In genomic region chr9:133238851-133239532, GRCh38 we compare ENCODE assay signal across 8 cellular contexts. TPM values are rescaled to one million over a fixed set of nuclear protein-coding genes. Genes with fewer than 3 reads are reported as not detected.
DNase-seq lines count a peak whose midpoint lies in the region; ATAC-seq, FAIRE-seq and TF ChIP-seq lines count a peak whose summit lies in the region.

No MANE protein-coding gene starts in this region.

- H3K9me3 ChIP-seq in astrocyte (ENCODE audit: insufficient read depth, low read depth, low read length) (no peaks in the 10 kb centered on the region), hepatocyte (ENCODE audit: low read depth) (no peaks in the 10 kb centered on the region)

- no peak for FAIRE-seq in astrocyte (lab: Jason Lieb, UNC)

- peak overlapping the region; percentile 61 for H3K4me3 Mint-ChIP-seq in T-helper 1 cell treated with Interleukin-12 subunit alpha and Interleukin-12 subunit beta and Interleukin-4 antibody, amounts not matched to agents 30 μg/mL and 1 μg/mL, for 36 hours
- peak overlapping the region; percentile 76 for H3K4me3 Mint-ChIP-seq in astrocyte (ENCODE audit: unreplicated experiment)

- peaks cover 19% of the 10 kb centered on the region for H3K27me3 Mint-ChIP-seq in T-helper 1 cell treated with Interleukin-12 subunit alpha and Interleukin-12 subunit beta and Interleukin-4 antibody, amounts not matched to agents 30 μg/mL and 1 μg/mL, for 36 hours (ENCODE audit: low read depth)
- peaks cover 17% of the 10 kb centered on the region for H3K27me3 Mint-ChIP-seq in astrocyte (ENCODE audit: low read depth, unreplicated experiment)

- H3K9ac ChIP-seq in astrocyte (ENCODE audit: low read length), result no peak overlapping the region

- H4K20me1 ChIP-seq in astrocyte (ENCODE audit: insufficient read depth, low read length) (no peaks in the 10 kb centered on the region), hepatocyte (ENCODE audit: insufficient read depth, poor library complexity, severe bottlenecking) (no peaks in the 10 kb centered on the region)

- H3K9me3 Mint-ChIP-seq in T-helper 1 cell treated with Interleukin-12 subunit alpha and Interleukin-12 subunit beta and Interleukin-4 antibody, amounts not matched to agents 30 μg/mL and 1 μg/mL, for 36 hours, result no peaks in the 10 kb centered on the region
- H3K9me3 Mint-ChIP-seq in astrocyte (ENCODE audit: unreplicated experiment), result no peaks in the 10 kb centered on the region

- H3K36me3 Mint-ChIP-seq in T-helper 1 cell treated with Interleukin-12 subunit alpha and Interleukin-12 subunit beta and Interleukin-4 antibody, amounts not matched to agents 30 μg/mL and 1 μg/mL, for 36 hours (ENCODE audit: low read depth), result no peaks in the 10 kb centered on the region
- no peaks in the 10 kb centered on the region for H3K36me3 Mint-ChIP-seq in astrocyte (ENCODE audit: low read depth, unreplicated experiment)

- H3K27ac Mint-ChIP-seq in T-helper 1 cell treated with Interleukin-12 subunit alpha and Interleukin-12 subunit beta and Interleukin-4 antibody, amounts not matched to agents 30 μg/mL and 1 μg/mL, for 36 hours, result no peak overlapping the region
- H3K27ac Mint-ChIP-seq in astrocyte (ENCODE audit: unreplicated experiment), result no peak overlapping the region

- H3K36me3 ChIP-seq in astrocyte (ENCODE audit: insufficient read depth, low read length) (no peaks in the 10 kb centered on the region), hepatocyte (replicated peaks; ENCODE audit: insufficient read depth, low read depth) (no peaks in the 10 kb centered on the region)

- ATAC-seq in sciatic nerve (peak; percentile 58), GM18867 (IDR thresholded peaks at IDR 0.05; ENCODE audit: unreplicated experiment) (no peak), GM19328 (IDR thresholded peaks at IDR 0.05; ENCODE audit: unreplicated experiment) (no peak)

- intact Hi-C loops in sciatic nerve (cut with DNase I), result no loop called here

- H3K4me1 ChIP-seq in astrocyte (ENCODE audit: insufficient read depth, low read length), result peaks cover 3% of the 10 kb centered on the region
- H3K4me1 ChIP-seq in hepatocyte (ENCODE audit: insufficient read depth), result peaks cover 8% of the 10 kb centered on the region

- H3K4me3 ChIP-seq in astrocyte (ENCODE audit: insufficient read depth, low read depth, low read length) (no peak overlapping the region), hepatocyte (peak overlapping the region; percentile 31)

- H3K4me1 Mint-ChIP-seq in T-helper 1 cell treated with Interleukin-12 subunit alpha and Interleukin-12 subunit beta and Interleukin-4 antibody, amounts not matched to agents 30 μg/mL and 1 μg/mL, for 36 hours (ENCODE audit: low read depth), result peaks cover 6% of the 10 kb centered on the region
- no peaks in the 10 kb centered on the region for H3K4me1 Mint-ChIP-seq in astrocyte (ENCODE audit: low read depth, unreplicated experiment)

- whole genome bisulfite sequencing in hepatocyte (ENCODE audit: low lambda C conversion rate, missing lambda C conversion rate), result 16% methylated on average over 26 of the region's 26 CpGs

- peak overlapping the region; percentile 62 for H2AFZ ChIP-seq in astrocyte (ENCODE audit: low read depth, low read length)
- peak overlapping the region; percentile 83 for H2AFZ ChIP-seq in hepatocyte

- H3K4me2 ChIP-seq in astrocyte (ENCODE audit: low read length), result peak overlapping the region; percentile 68
- peak overlapping the region; percentile 87 for H3K4me2 ChIP-seq in hepatocyte

- no peaks in the 10 kb centered on the region for H3K9me2 ChIP-seq in hepatocyte (replicated peaks; ENCODE audit: insufficient read depth)

- DNase-seq in activated gamma-delta T cell treated with Interleukin-2 at 50 U/mL for 16 hours (peak; percentile 50), activated gamma-delta T cell (lab: John Stamatoyannopoulos, UW) (no peak), astrocyte (ENCODE audit: low read depth) (no peak), hepatocyte (ENCODE audit: low spot score) (peak; percentile 89), sciatic nerve (ENCODE audit: low spot score) (no peak)

- peak; percentile 33 for TF ChIP-seq CTCF in astrocyte (IDR thresholded peaks at IDR 0.05; ENCODE audit: insufficient read depth, low read depth, low read length)
- TF ChIP-seq CTCF in hepatocyte (IDR thresholded peaks at IDR 0.05; ENCODE audit: poor library complexity), result peak; percentile 90

- H3K27me3 ChIP-seq in astrocyte (ENCODE audit: insufficient read depth, low read length), result peaks cover 6% of the 10 kb centered on the region
- no peaks in the 10 kb centered on the region for H3K27me3 ChIP-seq in hepatocyte

- H3K27ac ChIP-seq in astrocyte (ENCODE audit: low read depth, low read length) (no peak overlapping the region), hepatocyte (peak overlapping the region; percentile 68)

- H3K79me2 ChIP-seq in astrocyte (ENCODE audit: insufficient read depth, low read length) (no peaks in the 10 kb centered on the region), hepatocyte (no peaks in the 10 kb centered on the region)

RNA-seq across cellular contexts. Expression of gene OBP2B, which starts 29.9 kb away (rescaled TPM):
- total RNA-seq in astrocyte (not detected in 2 replicates), hepatocyte (not detected in 2 replicates), sciatic nerve (not detected)
- not detected in 2 replicates for polyA plus RNA-seq in hepatocyte

RNA-seq across cellular contexts. Expression of gene ABO, which starts 36.0 kb away (rescaled TPM):
- total RNA-seq in astrocyte (0.10 TPM in 1 of 2 replicates, not detected in the other), hepatocyte (3.4 and 4.8 TPM in 2 replicates), sciatic nerve (10.9 TPM)
- polyA plus RNA-seq in hepatocyte, result 9.5 and 15.7 TPM in 2 replicates

Comparison
In these comparisons a context has a peak if more than half of its experiments do, and no peak if none do; other contexts are left out.
1. DNase-seq: peak in activated gamma-delta T cell treated with Interleukin-2 at 50 U/mL for 16 hours (single experiment) and hepatocyte (single experiment); none in activated gamma-delta T cell (single experiment), astrocyte (single experiment) and sciatic nerve (single experiment).